ENCODE assay signal across 13 cellular contexts in genomic region chr10:131983780-131984179, GRCh38. TPM values are rescaled to one million over a fixed set of nuclear protein-coding genes. Genes with fewer than 3 reads are reported as not detected.
DNase-seq lines count a peak whose midpoint lies in the region; ATAC-seq and TF ChIP-seq lines count a peak whose summit lies in the region.
"Had no signal": no experiment of that assay in that cellular context is flagged by ENCODE, and none has a peak within 500 bp of the region (broad histone marks: within the 10 kb centered on the region; RNA-seq: fewer than 3 reads in every experiment).

No MANE protein-coding gene starts in this region.

- ATAC-seq in GM19035 (IDR thresholded peaks at IDR 0.05; ENCODE audit: unreplicated experiment): no peak
- no peak for ATAC-seq in GM19463 (IDR thresholded peaks at IDR 0.05; ENCODE audit: unreplicated experiment)
- ATAC-seq: left lung, Right ventricle myocardium inferior had no signal

- TF ChIP-seq CTCF in neural progenitor cell (IDR thresholded peaks at IDR 0.05) (no peak), right atrium auricular region (IDR thresholded peaks at IDR 0.05) (no peak)

- peak overlapping the region; percentile 66 to 88 (median 78) for H3K4me3 Mint-ChIP-seq in CD8-positive, alpha-beta memory T cell
- H3K4me3 Mint-ChIP-seq in neural progenitor cell: peak overlapping the region; percentile 79

- peak overlapping the region in 2 of 8 donors; percentile 36 to 90 for H3K27ac Mint-ChIP-seq in CD8-positive, alpha-beta memory T cell
- H3K27ac Mint-ChIP-seq in neural progenitor cell: no peak overlapping the region
- H3K27ac Mint-ChIP-seq: activated CD4-positive, alpha-beta memory T cell treated with anti-CD3 and anti-CD28 coated beads, Interleukin-2, amount 10 ng/mL, durations not matched to agents 7 days and 5 days had no signal

- peaks cover 0 to 2% (median 0%) of the 10 kb centered on the region in 3 donors for H3K36me3 Mint-ChIP-seq in CD8-positive, alpha-beta memory T cell
- H3K36me3 Mint-ChIP-seq in neural progenitor cell: peaks cover 14% of the 10 kb centered on the region

- no peak overlapping the region for H3K4me2 ChIP-seq in neural progenitor cell

- H3K36me3 ChIP-seq in CD8-positive, alpha-beta memory T cell (ENCODE audit: insufficient read depth, low read length): no peaks in the 10 kb centered on the region
- H3K36me3 ChIP-seq in neural progenitor cell: no peaks in the 10 kb centered on the region
- H3K36me3 ChIP-seq in right atrium auricular region: no peaks in the 10 kb centered on the region
- H3K36me3 ChIP-seq: left lung had no signal

- no peak for DNase-seq in CD8-positive, alpha-beta memory T cell
- DNase-seq in NCI-H226 (peak; percentile 30), dermis blood vessel endothelial cell (peak; percentile 63), neural progenitor cell (ENCODE audit: low spot score) (no peak), right atrium auricular region (ENCODE audit: low spot score) (no peak), SHP77 treated with DMSO at 0.1 percent for 48 hours (lab: John Stamatoyannopoulos, UW) (no peak)
- DNase-seq: activated CD4-positive, alpha-beta memory T cell treated with anti-CD3 and anti-CD28 coated beads, Interleukin-2, amount 10 ng/mL, durations not matched to agents 7 days and 5 days; left lung; NCI-H1105; stimulated activated naive CD4-positive, alpha-beta T cell had no signal

- peaks cover 26% of the 10 kb centered on the region for H3K79me2 ChIP-seq in neural progenitor cell (ENCODE audit: low read depth)

- POLR2A ChIA-PET in CD8-positive, alpha-beta memory T cell (lab: Charles Lee): no interaction called here

- H4K20me1 ChIP-seq in neural progenitor cell (ENCODE audit: low read depth): peaks cover 25% of the 10 kb centered on the region

- CTCF ChIA-PET in CD8-positive, alpha-beta memory T cell (lab: Charles Lee): interaction anchor here (1.3 kb wide), 2 partner anchors 11 to 39 kb away, joined by 6 read pairs; no protein-coding TSS in a partner anchor

- H3K4me1 Mint-ChIP-seq in CD8-positive, alpha-beta memory T cell: peaks cover 19 to 25% (median 21%) of the 10 kb centered on the region in 3 donors
- H3K4me1 Mint-ChIP-seq in neural progenitor cell: peaks cover 15% of the 10 kb centered on the region

- peaks cover 6% of the 10 kb centered on the region for H3F3A ChIP-seq in neural progenitor cell (ENCODE audit: low read depth)

- H3K4me1 ChIP-seq in CD8-positive, alpha-beta memory T cell (ENCODE audit: insufficient read depth, low read length): peaks cover 27% of the 10 kb centered on the region
- H3K4me1 ChIP-seq in neural progenitor cell: peaks cover 20% of the 10 kb centered on the region
- H3K4me1 ChIP-seq in right atrium auricular region: peaks cover 0 to 28% of the 10 kb centered on the region in 2 donors

- peaks cover 0 to 2% (median 0%) of the 10 kb centered on the region in 5 donors for H3K9me3 Mint-ChIP-seq in CD8-positive, alpha-beta memory T cell
- H3K9me3 Mint-ChIP-seq in neural progenitor cell: peaks cover 29% of the 10 kb centered on the region
- H3K9me3 Mint-ChIP-seq: activated CD4-positive, alpha-beta memory T cell treated with anti-CD3 and anti-CD28 coated beads, Interleukin-2, amount 10 ng/mL, durations not matched to agents 7 days and 5 days had no signal

- no peak overlapping the region for H2AFZ ChIP-seq in neural progenitor cell (replicated peaks)

- no peak overlapping the region for H3K27ac ChIP-seq in CD8-positive, alpha-beta memory T cell (ENCODE audit: low read depth, low read length)
- H3K27ac ChIP-seq in neural progenitor cell: no peak overlapping the region
- H3K27ac ChIP-seq in right atrium auricular region: no peak overlapping the region
- H3K27ac ChIP-seq: left lung had no signal

- peaks cover 0 to 1% of the 10 kb centered on the region in 2 donors for H3K27me3 Mint-ChIP-seq in CD8-positive, alpha-beta memory T cell
- peaks cover 20% of the 10 kb centered on the region for H3K27me3 Mint-ChIP-seq in neural progenitor cell (ENCODE audit: insufficient read depth, low read depth)

- H3K4me3 ChIP-seq in CD8-positive, alpha-beta memory T cell (ENCODE audit: low read length): no peak overlapping the region
- H3K4me3 ChIP-seq in neural progenitor cell (no peak overlapping the region), right atrium auricular region (no peak overlapping the region)
- H3K4me3 ChIP-seq: left lung had no signal

- H3K9me3 ChIP-seq in CD8-positive, alpha-beta memory T cell (ENCODE audit: low read length): no peaks in the 10 kb centered on the region
- H3K9me3 ChIP-seq in neural progenitor cell (ENCODE audit: low read depth) (peaks cover 6% of the 10 kb centered on the region), right atrium auricular region (no peaks in the 10 kb centered on the region)
- H3K9me3 ChIP-seq: left lung had no signal

- no peaks in the 10 kb centered on the region for H3K27me3 ChIP-seq in CD8-positive, alpha-beta memory T cell (ENCODE audit: insufficient read depth, low read length, poor library complexity, severe bottlenecking)
- H3K27me3 ChIP-seq in neural progenitor cell (peaks cover 31% of the 10 kb centered on the region), right atrium auricular region (no peaks in the 10 kb centered on the region)

- no peak overlapping the region for H3K9ac ChIP-seq in neural progenitor cell

RNA-seq across cellular contexts. Expression of gene BNIP3, which starts 2.1 kb away (rescaled TPM):
- 10 to 100 TPM; 39.8 to 40.7 TPM for total RNA-seq in CD8-positive, alpha-beta memory T cell
- polyA plus RNA-seq in CD8-positive, alpha-beta memory T cell: 26.3 TPM
- total RNA-seq in dermis blood vessel endothelial cell (92.8 and 95.6 TPM in 2 replicates), neural progenitor cell (ENCODE audit: low replicate concordance) (256 and 312 TPM in 2 replicates), right atrium auricular region (100 to 1,000 TPM; 187 to 189 TPM)

Comparison
In these comparisons a context has a peak if more than half of its experiments do, and no peak if none do; other contexts are left out.
1. DNase-seq: peak in NCI-H226 (single experiment) and dermis blood vessel endothelial cell (single experiment); none in CD8-positive, alpha-beta memory T cell (0 of 5), neural progenitor cell (single experiment), right atrium auricular region (single experiment) and SHP77 treated with DMSO at 0.1 percent for 48 hours (single experiment).